ENCODE assay signal across 25 cellular contexts in the genomic region with DNA sequence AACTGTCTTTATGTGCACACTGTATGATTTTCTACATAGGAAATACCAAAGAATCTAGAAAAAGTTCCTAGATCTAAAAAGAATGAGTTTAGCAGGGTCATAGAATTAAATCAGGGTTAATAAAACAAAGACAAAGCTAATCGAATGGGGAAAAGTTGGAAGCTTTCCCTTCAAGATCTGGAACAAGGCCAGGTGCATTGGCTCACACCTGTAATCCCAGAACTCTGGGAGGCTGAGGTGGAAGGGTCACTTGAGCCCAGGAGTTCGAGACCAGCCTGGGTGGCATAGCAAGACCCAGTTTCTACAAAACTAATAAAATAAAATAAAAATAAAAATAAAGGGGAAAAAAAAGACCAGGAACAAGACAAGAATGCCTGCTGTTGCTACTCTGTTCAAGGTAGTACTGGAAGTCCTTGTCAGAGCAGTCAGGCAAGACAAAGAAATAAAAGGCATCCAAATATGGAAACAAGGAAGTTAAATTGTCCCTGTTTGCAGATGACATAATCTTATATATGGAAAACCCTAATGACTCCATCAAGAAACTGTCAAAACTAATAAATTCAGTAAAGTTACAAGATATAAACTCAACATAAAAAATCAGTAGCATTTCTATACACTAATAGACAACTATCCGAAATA.
DNase-seq lines count a peak whose midpoint lies in the region; ATAC-seq and FAIRE-seq lines count a peak whose summit lies in the region.
"Had no signal": no experiment of that assay in that cellular context is flagged by ENCODE, and none has a peak within 500 bp of the region (broad histone marks: within the 10 kb centered on the region; RNA-seq: fewer than 3 reads in every experiment).

No MANE protein-coding gene starts in this region.

- DNase-seq in NCI-H345 (lab: John Stamatoyannopoulos, UW): peak; percentile 9
- DNase-seq in NCI-H345 treated with DMSO at 0.1 percent for 48 hours (lab: John Stamatoyannopoulos, UW; ENCODE audit: unreplicated experiment): no peak
- peak; percentile 10 for DNase-seq in M059J (ENCODE audit: low read depth)
- peak; percentile 59 for DNase-seq in renal cortical epithelial cell (ENCODE audit: low read depth)
- DNase-seq in stimulated activated CD4-positive, alpha-beta T cell treated with anti-CD3 and anti-CD28 coated beads, Interleukin-2, amount 100 ng/mL, for 24 hours: no peak
- DNase-seq in GM19238 (ENCODE audit: insufficient read length, low spot score): no peak
- DNase-seq: activated CD4-positive, alpha-beta T cell treated with anti-CD3 and anti-CD28 coated beads, Interleukin-2, amount 50 U/mL, for 48 hours; activated CD4-positive, CD25-positive, alpha-beta regulatory T cell; activated gamma-delta T cell; BE2C; H9; kidney; MM.1S; naive thymus-derived CD4-positive, alpha-beta T cell; NCI-H146; NCI-H226; retina; SK-N-SH; stimulated activated naive CD8-positive, alpha-beta T cell treated with anti-CD3 and anti-CD28 coated beads, Interleukin-15, amount 100 ng/mL, for 72 hours; T-helper 9 cell; trophoblast cell had no signal

- ATAC-seq in HG02623 (IDR thresholded peaks at IDR 0.05; ENCODE audit: unreplicated experiment): no peak
- ATAC-seq: gastroesophageal sphincter; naive thymus-derived CD4-positive, alpha-beta T cell; stimulated activated naive CD8-positive, alpha-beta T cell treated with anti-CD3 and anti-CD28 coated beads, Interleukin-15, amount 100 ng/mL, for 72 hours had no signal

- FAIRE-seq in colon (lab: Jason Lieb, UNC): peak; percentile 72
- FAIRE-seq: A204.1, kidney had no signal

Comparison
In these comparisons a context has a peak if more than half of its experiments do, and no peak if none do; other contexts are left out.
1. DNase-seq: peak in NCI-H345 (single experiment), M059J (single experiment) and renal cortical epithelial cell (single experiment); none in NCI-H345 treated with DMSO at 0.1 percent for 48 hours (single experiment), stimulated activated CD4-positive, alpha-beta T cell treated with anti-CD3 and anti-CD28 coated beads, Interleukin-2, amount 100 ng/mL, for 24 hours (0 of 2) and GM19238 (single experiment).